ENCODE assay signal across 1 cellular context in genomic region chr7:135928136-135928535, GRCh38.
TF ChIP-seq lines count a peak whose summit lies in the region.

No MANE protein-coding gene starts in this region.

TF ChIP-seq in K562, 482 proteins besides CTCF, POLR2A, EP300 and RAD21:
- TF ChIP-seq EGR1 (conservative IDR thresholded peaks at IDR 0.05) (peak; percentile 88), JUN (IDR thresholded peaks at IDR 0.05; ENCODE audit: borderline replicate concordance, low read depth, low read length) (no peak), JUN (CRISPR knock-in tag; IDR thresholded peaks at IDR 0.05; ENCODE audit: borderline replicate concordance) (no peak)
